2 cellular contexts compared by ENCODE assay signal in genomic region chr12:124544311-124544970, GRCh38.
TF ChIP-seq lines count a peak whose summit lies in the region.

No MANE protein-coding gene starts in this region.

TF ChIP-seq in GM23338, 12 proteins besides CTCF, POLR2A, EP300 and RAD21 (continued from another document):
- no peak for TF ChIP-seq ETS1 (IDR thresholded peaks at IDR 0.05)
- TF ChIP-seq ZNF462 (CRISPR knock-in tag; IDR thresholded peaks at IDR 0.05) = no peak
- no peak for TF ChIP-seq ZNF331 (CRISPR knock-in tag; IDR thresholded peaks at IDR 0.05; ENCODE audit: low read depth)
- TF ChIP-seq JUNB (IDR thresholded peaks at IDR 0.05; ENCODE audit: unreplicated experiment) = no peak
- TF ChIP-seq EZH2phosphoT487 (IDR thresholded peaks at IDR 0.05; ENCODE audit: unreplicated experiment) = no peak
- no peak for TF ChIP-seq REST (IDR thresholded peaks at IDR 0.05; ENCODE audit: unreplicated experiment)
- TF ChIP-seq STAT1 (IDR thresholded peaks at IDR 0.05; ENCODE audit: unreplicated experiment) = no peak
- TF ChIP-seq EZH2 (IDR thresholded peaks at IDR 0.05; ENCODE audit: low read depth, unreplicated experiment) = no peak
- no peak for TF ChIP-seq CREB1 (CRISPR knock-in tag; IDR thresholded peaks at IDR 0.05; ENCODE audit: low read depth)

TF ChIP-seq in SK-N-SH, 30 proteins besides CTCF, POLR2A, EP300 and RAD21 (continued from another document):
- peak; percentile 77 for TF ChIP-seq CHD2 (IDR thresholded peaks at IDR 0.05; ENCODE audit: low read length, partially characterized antibody)
- no peak for TF ChIP-seq FOSL2 (IDR thresholded peaks at IDR 0.05; ENCODE audit: borderline replicate concordance, low read depth)
- no peak for TF ChIP-seq NFIC (IDR thresholded peaks at IDR 0.05; ENCODE audit: borderline replicate concordance)
- no peak for TF ChIP-seq TCF12 (IDR thresholded peaks at IDR 0.05)
- no peak for TF ChIP-seq MXI1 (IDR thresholded peaks at IDR 0.05; ENCODE audit: low read depth, low read length)
- TF ChIP-seq FOXM1 (IDR thresholded peaks at IDR 0.05; ENCODE audit: low read depth) = no peak
- no peak for TF ChIP-seq USF1 (IDR thresholded peaks at IDR 0.05; ENCODE audit: borderline replicate concordance, low read depth)
- no peak for TF ChIP-seq USF2 (IDR thresholded peaks at IDR 0.05; ENCODE audit: borderline replicate concordance, low read depth, low read length)
- TF ChIP-seq ELF1 (IDR thresholded peaks at IDR 0.05) = no peak
- no peak for TF ChIP-seq SIN3A (IDR thresholded peaks at IDR 0.05; ENCODE audit: borderline replicate concordance, low read depth, low read length)
- TF ChIP-seq SMC3 (IDR thresholded peaks at IDR 0.05; ENCODE audit: low read depth, low read length) = peak; percentile 20; the same call in 1 of the 2 replicates
- no peak for TF ChIP-seq IRF3 (IDR thresholded peaks at IDR 0.05; ENCODE audit: low read depth, low read length)
- TF ChIP-seq PBX3 (IDR thresholded peaks at IDR 0.05) = 0 out of 2 replicates have a peak, but pooled peaks have one; percentile 14
- TF ChIP-seq JUND (IDR thresholded peaks at IDR 0.05) = no peak
- no peak for TF ChIP-seq POLR2AphosphoS5 (IDR thresholded peaks at IDR 0.05; ENCODE audit: low read depth, low read length)
- no peak for TF ChIP-seq MEF2A (IDR thresholded peaks at IDR 0.05; ENCODE audit: borderline replicate concordance, low read depth)
- TF ChIP-seq GABPA (IDR thresholded peaks at IDR 0.05; ENCODE audit: low read depth) = no peak
- no peak for TF ChIP-seq FOXJ3 (CRISPR knock-in tag; IDR thresholded peaks at IDR 0.05)
- peak; percentile 88 for TF ChIP-seq RCOR1 (IDR thresholded peaks at IDR 0.05; ENCODE audit: low read length)
- no peak for TF ChIP-seq REST (IDR thresholded peaks at IDR 0.05; ENCODE audit: low read depth, low read length)
- TF ChIP-seq MAX (IDR thresholded peaks at IDR 0.05; ENCODE audit: low read depth) = no peak
- no peak for TF ChIP-seq TEAD4 (IDR thresholded peaks at IDR 0.05; ENCODE audit: borderline replicate concordance, insufficient read depth)
- no peak for TF ChIP-seq YY1 (IDR thresholded peaks at IDR 0.05; ENCODE audit: low read depth)
- TF ChIP-seq RFX5 (IDR thresholded peaks at IDR 0.05; ENCODE audit: low read length) = no peak
- TF ChIP-seq NRF1 (IDR thresholded peaks at IDR 0.05; ENCODE audit: low read depth, low read length) = no peak
- TF ChIP-seq GATA2 (CRISPR knock-in tag; IDR thresholded peaks at IDR 0.05) = peak; percentile 97
TF ChIP-seq in SK-N-SH: peak in this region for 5.
